ENCODE assay signal across 20 cellular contexts in the genomic region with DNA sequence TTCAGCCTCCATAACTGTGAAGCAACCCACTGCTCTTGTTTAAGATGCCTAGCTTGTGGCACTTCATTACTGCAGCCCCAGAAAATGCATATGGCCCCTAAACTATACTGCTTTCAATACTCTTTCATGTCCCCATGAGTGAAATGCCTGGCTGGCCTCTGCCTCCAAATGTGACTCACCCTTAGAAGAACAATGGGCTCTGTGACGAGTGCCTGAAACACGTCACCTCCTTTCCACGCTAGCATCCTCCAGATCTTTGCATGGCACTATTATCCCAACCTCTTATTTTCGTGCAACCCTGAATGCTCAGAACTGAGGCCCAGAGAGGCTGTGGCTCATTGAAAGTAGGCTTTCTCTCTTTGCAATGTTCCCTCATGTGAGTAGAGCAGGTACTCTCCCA.
DNase-seq lines count a peak whose midpoint lies in the region; ATAC-seq and TF ChIP-seq lines count a peak whose summit lies in the region.
"Had no signal": no experiment of that assay in that cellular context is flagged by ENCODE, and none has a peak within 500 bp of the region (broad histone marks: within the 10 kb centered on the region; RNA-seq: fewer than 3 reads in every experiment).

No MANE protein-coding gene starts in this region.

- H3K4me3 Mint-ChIP-seq in nephron progenitor cell (no peak overlapping the region), chondrocyte (ENCODE audit: unreplicated experiment) (no peak overlapping the region)
- H3K4me3 Mint-ChIP-seq: CD8-positive, alpha-beta memory T cell had no signal

- no peak overlapping the region for H3K4me2 ChIP-seq in GM23248 (ENCODE audit: unreplicated experiment)

- H3K36me3 ChIP-seq in GM23248 (ENCODE audit: low read depth) (no peaks in the 10 kb centered on the region), RWPE2 (ENCODE audit: low read depth) (no peaks in the 10 kb centered on the region)
- H3K36me3 ChIP-seq: neutrophil, stomach had no signal

- H3K79me2 ChIP-seq in GM23248 (ENCODE audit: insufficient read depth) = no peaks in the 10 kb centered on the region

- H3K4me1 Mint-ChIP-seq in nephron progenitor cell (peaks cover 26% of the 10 kb centered on the region), chondrocyte (ENCODE audit: low read depth) (no peaks in the 10 kb centered on the region)
- H3K4me1 Mint-ChIP-seq: CD8-positive, alpha-beta memory T cell had no signal

- no peak overlapping the region for H2AFZ ChIP-seq in GM23248

- H3K27ac Mint-ChIP-seq in nephron progenitor cell = peak overlapping the region; percentile 52
- H3K27ac Mint-ChIP-seq in chondrocyte (ENCODE audit: unreplicated experiment) = no peak overlapping the region
- H3K27ac Mint-ChIP-seq: CD8-positive, alpha-beta memory T cell had no signal

- no peak overlapping the region for H3K9ac ChIP-seq in GM23248

- intact Hi-C loops in dorsolateral prefrontal cortex (cut with DNase I) = no loop called here

- H3K9me3 Mint-ChIP-seq in nephron progenitor cell (no peaks in the 10 kb centered on the region), chondrocyte (ENCODE audit: low read depth) (peaks cover 4% of the 10 kb centered on the region)

- in situ Hi-C loops in GM23248 (cut with MboI) = no loop called here

- H3K4me3 ChIP-seq in GM23248 = no peak overlapping the region
- no peak overlapping the region for H3K4me3 ChIP-seq in RWPE2 (ENCODE audit: severe bottlenecking)
- peak overlapping the region in 5 of 59 donors; percentile 1 to 38 (median 20) for H3K4me3 ChIP-seq in dorsolateral prefrontal cortex
- H3K4me3 ChIP-seq: mucosa of descending colon, stomach had no signal

- H3K27ac ChIP-seq in GM23248 = no peak overlapping the region
- no peak overlapping the region for H3K27ac ChIP-seq in RWPE2 (ENCODE audit: poor library complexity, severe bottlenecking)
- peak overlapping the region in 54 of 59 donors; percentile 34 to 92 (median 78) for H3K27ac ChIP-seq in dorsolateral prefrontal cortex
- H3K27ac ChIP-seq: neutrophil, stomach had no signal

- peak; percentile 36; the same call in 2 of the 3 replicates for ATAC-seq in RWPE2 (ENCODE audit: low read depth)
- ATAC-seq: left cardiac atrium, mucosa of descending colon, right cardiac atrium had no signal

- WGBS in GM23248 (ENCODE audit: low coverage in 1 of 2, low lambda C conversion rate in 2 of 2, missing lambda C conversion rate in 2 of 2), 2 experiments = 12 to 14% methylated on average over 4 of the region's 4 CpGs

- no peaks in the 10 kb centered on the region for H3F3A ChIP-seq in GM23248 (ENCODE audit: insufficient read depth)

- H3K27me3 Mint-ChIP-seq in nephron progenitor cell (ENCODE audit: low read depth, poor library complexity) (peaks cover 13% of the 10 kb centered on the region), chondrocyte (ENCODE audit: low read depth) (no peaks in the 10 kb centered on the region)

- H3K36me3 Mint-ChIP-seq in nephron progenitor cell (ENCODE audit: low read depth) (no peaks in the 10 kb centered on the region), chondrocyte (ENCODE audit: low read depth) (no peaks in the 10 kb centered on the region)
- H3K36me3 Mint-ChIP-seq: CD8-positive, alpha-beta memory T cell had no signal

- H3K9me2 ChIP-seq in GM23248 (ENCODE audit: insufficient read depth) = no peaks in the 10 kb centered on the region

- peak; percentile 32 for DNase-seq in GM23248
- no peak for DNase-seq in RWPE2 (ENCODE audit: low spot score)
- peak in 7 of 10 donors; percentile 41 to 70 (median 62) for DNase-seq in dorsolateral prefrontal cortex
- no peak for DNase-seq in nephron progenitor cell
- DNase-seq in DMS 273 (lab: John Stamatoyannopoulos, UW; ENCODE audit: unreplicated experiment) = no peak
- DNase-seq in NCI-H1105 treated with DMSO at 0.1 percent for 48 hours (lab: John Stamatoyannopoulos, UW) = no peak
- no peak for DNase-seq in activated CD4-positive, alpha-beta T cell treated with anti-CD3 and anti-CD28 coated beads for 48 hours
- no peak for DNase-seq in chondrocyte (ENCODE audit: low spot score)
- DNase-seq: activated CD8-positive, alpha-beta memory T cell treated with anti-CD3 and anti-CD28 coated beads, Interleukin-2, amount 50 U/mL, for 4 hours; activated gamma-delta T cell; CD8-positive, alpha-beta memory T cell; effector CD8-positive, alpha-beta T cell; left cardiac atrium; mucosa of descending colon; NCI-H2081 treated with DMSO at 0.1 percent for 48 hours; NCI-H524 treated with DMSO at 0.1 percent for 48 hours; right cardiac atrium; stomach; T1000 had no signal

- TF ChIP-seq CTCF in RWPE2 (IDR thresholded peaks at IDR 0.05; ENCODE audit: poor library complexity, severe bottlenecking) = no peak
- TF ChIP-seq CTCF in dorsolateral prefrontal cortex (IDR thresholded peaks at IDR 0.05 in 54 of 56, conservative IDR thresholded peaks at IDR 0.05 in 2 of 56; ENCODE audit: low read depth in 1 of 56, partially characterized antibody in 56 of 56) = no peak
- no peak for TF ChIP-seq CTCF in nephron progenitor cell (IDR thresholded peaks at IDR 0.05)
- no peak for TF ChIP-seq CTCF in chondrocyte (IDR thresholded peaks at IDR 0.05)

- H3K4me1 ChIP-seq in GM23248 (ENCODE audit: insufficient read depth) = no peaks in the 10 kb centered on the region
- no peaks in the 10 kb centered on the region for H3K4me1 ChIP-seq in RWPE2 (ENCODE audit: insufficient read depth, poor library complexity, severe bottlenecking)
- H3K4me1 ChIP-seq: stomach had no signal

- H4K20me1 ChIP-seq in GM23248 (ENCODE audit: insufficient read depth) = no peaks in the 10 kb centered on the region

- H3K9me3 ChIP-seq in GM23248 (ENCODE audit: low read depth) (no peaks in the 10 kb centered on the region), RWPE2 (ENCODE audit: severe bottlenecking) (no peaks in the 10 kb centered on the region)
- H3K9me3 ChIP-seq: mucosa of descending colon, neutrophil, stomach had no signal

- H3K27me3 ChIP-seq in GM23248 (replicated peaks; ENCODE audit: insufficient read depth) = no peaks in the 10 kb centered on the region
- H3K27me3 ChIP-seq in RWPE2 (ENCODE audit: insufficient read depth, poor library complexity, severe bottlenecking) = no peaks in the 10 kb centered on the region
- H3K27me3 ChIP-seq in dorsolateral prefrontal cortex = peaks cover 0 to 12% (median 0%) of the 10 kb centered on the region in 45 donors
- H3K27me3 ChIP-seq: neutrophil, stomach had no signal

Comparison
In these comparisons a context has a peak if more than half of its experiments do, and no peak if none do; other contexts are left out.
1. DNase-seq: peak in GM23248 (single experiment) and dorsolateral prefrontal cortex (7 of 10); none in RWPE2 (single experiment), nephron progenitor cell (single experiment), DMS 273 (single experiment), NCI-H1105 treated with DMSO at 0.1 percent for 48 hours (single experiment), activated CD4-positive, alpha-beta T cell treated with anti-CD3 and anti-CD28 coated beads for 48 hours (single experiment) and chondrocyte (single experiment).
2. H3K27ac ChIP-seq: peak in dorsolateral prefrontal cortex (54 of 59); none in GM23248 (single experiment) and RWPE2 (single experiment).